In the genomic region with DNA sequence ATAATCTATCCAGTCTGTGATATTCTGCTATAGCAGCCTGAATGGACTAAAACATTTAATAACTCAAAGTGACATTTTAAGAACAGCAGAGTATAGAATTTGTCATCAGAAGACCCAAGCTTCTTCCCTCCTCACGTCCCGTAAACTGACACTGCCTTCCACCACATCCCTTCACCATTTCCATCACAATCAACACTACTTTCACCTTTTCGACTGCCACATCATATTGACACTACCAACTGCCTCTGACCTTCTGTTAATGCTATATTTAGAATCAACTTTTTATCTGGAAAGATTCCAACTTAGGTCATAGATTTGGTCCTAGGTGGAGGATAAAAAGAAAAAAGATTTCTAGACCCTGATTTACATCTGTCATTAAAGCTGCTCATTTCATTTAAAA, we compare ENCODE assay signal across 1 cellular context.
TF ChIP-seq lines count a peak whose summit lies in the region.

No MANE protein-coding gene starts in this region.

TF ChIP-seq in endothelial cell of umbilical vein, 7 proteins besides CTCF, POLR2A, EP300 and RAD21 (continued from another document):
- no peak for TF ChIP-seq POLR2AphosphoS5 (IDR thresholded peaks at IDR 0.05; ENCODE audit: insufficient read depth, low read depth, low read length)
